8 cellular contexts compared by ENCODE assay signal in genomic region chrX:49166914-49167739, GRCh38. TPM values are rescaled to one million over a fixed set of nuclear protein-coding genes. Genes with fewer than 3 reads are reported as not detected.
DNase-seq lines count a peak whose midpoint lies in the region; ATAC-seq, FAIRE-seq and TF ChIP-seq lines count a peak whose summit lies in the region.

No MANE protein-coding gene starts in this region.

- no peaks in the 10 kb centered on the region for H3K9me3 Mint-ChIP-seq in T-helper 1 cell treated with Interleukin-12 subunit alpha and Interleukin-12 subunit beta and Interleukin-4 antibody, amounts not matched to agents 30 μg/mL and 1 μg/mL, for 36 hours

- H3K27me3 Mint-ChIP-seq in T-helper 1 cell treated with Interleukin-12 subunit alpha and Interleukin-12 subunit beta and Interleukin-4 antibody, amounts not matched to agents 30 μg/mL and 1 μg/mL, for 36 hours (ENCODE audit: low read depth) = no peaks in the 10 kb centered on the region

- peaks cover 49% of the 10 kb centered on the region for H3K27me3 ChIP-seq in iPS-15b (ENCODE audit: control insufficient read depth, insufficient read depth, low read length)
- H3K27me3 ChIP-seq in small intestine (ENCODE audit: control insufficient read depth in 2 of 2, insufficient read depth in 2 of 2, low read length in 2 of 2) = no peaks in the 10 kb centered on the region

- H3K4me3 ChIP-seq in astrocyte of the cerebellum (ENCODE audit: low read depth, low read length) (peak overlapping the region; percentile 36), iPS-15b (ENCODE audit: low read depth, low read length) (peak overlapping the region; percentile 60), small intestine (ENCODE audit: low read depth in 1 of 2, low read length in 2 of 2) (peak overlapping the region in 1 of 2 donors; percentile 34)

- TF ChIP-seq POLR2A in GM12891 (IDR thresholded peaks at IDR 0.05; ENCODE audit: low read depth, low read length) = no peak

- no peaks in the 10 kb centered on the region for H3K9me3 ChIP-seq in iPS-15b (ENCODE audit: control insufficient read depth, insufficient read depth, low read length)
- no peaks in the 10 kb centered on the region for H3K9me3 ChIP-seq in small intestine (ENCODE audit: control insufficient read depth, low read depth)

- 2 to 39% (median 17%) methylated on average over 28 to 35 of the region's 35 CpGs for WGBS in small intestine, 3 donors

- in situ Hi-C loops in astrocyte of the cerebellum (cut with HindIII; ENCODE audit: low sequenced_read_pairs) = no loop called here

- peaks cover 5% of the 10 kb centered on the region for H3K4me1 ChIP-seq in iPS-15b (ENCODE audit: control insufficient read depth, insufficient read depth, low read length)
- peaks cover 0 to 4% of the 10 kb centered on the region in 2 donors for H3K4me1 ChIP-seq in small intestine (ENCODE audit: control insufficient read depth in 2 of 2, insufficient read depth in 1 of 2, low read depth in 1 of 2, low read length in 1 of 2)

- H3K9ac ChIP-seq in iPS-15b (ENCODE audit: low read depth, low read length) = no peak overlapping the region

- peak overlapping the region; percentile 95 for H3K27ac Mint-ChIP-seq in T-helper 1 cell treated with Interleukin-12 subunit alpha and Interleukin-12 subunit beta and Interleukin-4 antibody, amounts not matched to agents 30 μg/mL and 1 μg/mL, for 36 hours

- TF ChIP-seq CTCF in astrocyte of the cerebellum (IDR thresholded peaks at IDR 0.05; ENCODE audit: low read depth, low read length, missing control alignments) = no peak

- FAIRE-seq in GM12891 (lab: Jason Lieb, UNC) (peak; percentile 97), small intestine (lab: Jason Lieb, UNC) (no peak)

- H3K27ac ChIP-seq in small intestine (ENCODE audit: low read depth in 1 of 2, low read length in 1 of 2) = peak overlapping the region; percentile 63 to 98

- H3K36me3 Mint-ChIP-seq in T-helper 1 cell treated with Interleukin-12 subunit alpha and Interleukin-12 subunit beta and Interleukin-4 antibody, amounts not matched to agents 30 μg/mL and 1 μg/mL, for 36 hours (ENCODE audit: low read depth) = no peaks in the 10 kb centered on the region

- H3K4me3 Mint-ChIP-seq in T-helper 1 cell treated with Interleukin-12 subunit alpha and Interleukin-12 subunit beta and Interleukin-4 antibody, amounts not matched to agents 30 μg/mL and 1 μg/mL, for 36 hours = peak overlapping the region; percentile 80

- no peaks in the 10 kb centered on the region for H3K36me3 ChIP-seq in iPS-15b (ENCODE audit: control insufficient read depth, insufficient read depth, low read length)
- no peaks in the 10 kb centered on the region for H3K36me3 ChIP-seq in small intestine (ENCODE audit: control insufficient read depth in 2 of 2, insufficient read depth in 2 of 2, low read length in 2 of 2)

- H3K4me1 Mint-ChIP-seq in T-helper 1 cell treated with Interleukin-12 subunit alpha and Interleukin-12 subunit beta and Interleukin-4 antibody, amounts not matched to agents 30 μg/mL and 1 μg/mL, for 36 hours (ENCODE audit: low read depth) = peaks cover 24% of the 10 kb centered on the region

- ATAC-seq in GM19035 (IDR thresholded peaks at IDR 0.05; ENCODE audit: unreplicated experiment) = no peak

- DNase-seq in GM12891 (ENCODE audit: insufficient read length, low spot score) (no peak), HUDEP-2 (lab: John Stamatoyannopoulos, UW; ENCODE audit: unreplicated experiment in 76 of 76) (peak in 72 of 76 experiments; percentile 18 to 84 (median 58)), astrocyte of the cerebellum (ENCODE audit: low read depth) (peak; percentile 54), small intestine (peak; percentile 63), iPS-NIHi11 (ENCODE audit: low spot score) (no peak)

TF ChIP-seq in GM12891, 5 proteins besides CTCF, POLR2A, EP300 and RAD21:
- TF ChIP-seq POLR2AphosphoS5 (IDR thresholded peaks at IDR 0.05; ENCODE audit: low read depth, low read length) (no peak), SPI1 (IDR thresholded peaks at IDR 0.05; ENCODE audit: low read depth, low read length) (peak; percentile 44; the same call in 1 of the 2 replicates), TAF1 (IDR thresholded peaks at IDR 0.05; ENCODE audit: low read depth, low read length) (no peak), POU2F2 (IDR thresholded peaks at IDR 0.05; ENCODE audit: low read depth, low read length) (no peak), PAX5 (IDR thresholded peaks at IDR 0.05; ENCODE audit: insufficient read depth, low read length, severe bottlenecking) (no peak)
TF ChIP-seq in GM12891: peak in this region for 1.

RNA-seq across cellular contexts. Expression of gene MAGIX, which starts 4.6 kb away (rescaled TPM):
- 0.33 TPM for polyA plus RNA-seq in GM12891 (2012; ENCODE audit: low read depth, missing spikeins)
- polyA plus RNA-seq in small intestine = 1 to 10 TPM; 3.6 to 10.0 (median 9.2) TPM

RNA-seq across cellular contexts. Expression of gene PLP2, which starts 4.6 kb away (rescaled TPM):
- polyA plus RNA-seq in GM12891 (2012; ENCODE audit: low read depth, missing spikeins) = 26.6 TPM
- 100 to 1,000 TPM in 1 of 3 donors, 10 to 100 TPM in 2; 47.6 to 189 (median 99.7) TPM for polyA plus RNA-seq in small intestine

RNA-seq across cellular contexts. Expression of gene PRICKLE3, which starts 19.0 kb away (rescaled TPM):
- 8.1 TPM for polyA plus RNA-seq in GM12891 (2012; ENCODE audit: low read depth, missing spikeins)
- polyA plus RNA-seq in small intestine = 1 to 10 TPM; 3.6 to 6.7 (median 4.3) TPM

RNA-seq across cellular contexts. Expression of gene SYP, which starts 32.9 kb away (rescaled TPM):
- 0.71 TPM for polyA plus RNA-seq in GM12891 (2012; ENCODE audit: low read depth, missing spikeins)
- 10 to 100 TPM in 1 of 3 donors, 1 to 10 TPM in 2; 2.2 to 33.5 (median 6.3) TPM for polyA plus RNA-seq in small intestine

RNA-seq across cellular contexts. Expression of gene GPKOW, which starts 43.6 kb away (rescaled TPM):
- 16.6 TPM for polyA plus RNA-seq in GM12891 (2012; ENCODE audit: low read depth, missing spikeins)
- polyA plus RNA-seq in small intestine = 10 to 100 TPM; 19.0 to 22.2 (median 20.1) TPM

Comparison
In these comparisons a context has a peak if more than half of its experiments do, and no peak if none do; other contexts are left out.
1. DNase-seq: peak in HUDEP-2 (72 of 76), astrocyte of the cerebellum (single experiment) and small intestine (single experiment); none in GM12891 (single experiment) and iPS-NIHi11 (single experiment).